8 cellular contexts compared by ENCODE assay signal in the genomic region with DNA sequence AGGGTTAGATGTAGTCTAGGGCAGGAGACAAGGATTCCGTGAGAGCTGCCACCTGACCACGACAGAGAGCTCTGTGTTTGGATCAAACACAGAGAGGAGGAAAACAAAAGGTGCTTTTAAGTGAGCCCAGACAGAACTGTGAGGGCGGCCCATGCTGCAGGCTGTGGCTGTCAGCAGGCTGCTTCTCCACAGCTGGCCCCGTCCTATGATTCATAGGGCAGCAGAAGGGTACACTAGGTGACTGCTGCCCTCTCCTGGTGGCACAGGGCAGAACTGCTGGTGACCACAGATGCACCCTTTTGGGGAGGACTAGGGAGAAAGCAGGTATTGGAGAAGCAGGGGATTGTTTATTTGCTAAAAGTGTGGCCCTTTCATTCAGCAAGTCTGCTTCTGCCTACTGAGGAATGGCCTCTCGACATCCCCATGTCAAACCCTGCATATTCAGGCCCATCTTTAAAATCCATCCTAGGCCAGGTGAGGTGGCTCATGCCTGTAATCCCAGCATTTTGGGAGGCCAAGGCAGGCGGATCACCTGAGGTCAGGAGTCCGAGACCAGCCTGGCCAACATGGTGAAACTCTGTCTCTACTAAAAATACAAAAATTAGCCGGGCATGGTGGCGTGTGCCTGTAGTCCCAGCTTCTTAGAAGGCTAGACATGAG.
A peak's percentile ranks its signal among the peaks of the same experiment; 100 is the strongest.
DNase-seq lines count a peak whose midpoint lies in the region; TF ChIP-seq lines count a peak whose summit lies in the region.
"Not testable (repeated sequence)": the region's sequence is repeated elsewhere in the genome, so short reads cannot be mapped to it uniquely, and the experiment has no call there.

No MANE protein-coding gene starts in this region.

- not testable (repeated sequence) for H3K4me3 ChIP-seq in suprapubic skin

- not testable (repeated sequence) for H3K4me3 Mint-ChIP-seq in activated T-cell treated with anti-CD3 and anti-CD28 coated beads, Interleukin-2, amount 50 U/mL, for 24 hours

- not testable (repeated sequence) for TF ChIP-seq POLR2A in suprapubic skin (IDR thresholded peaks at IDR 0.05)

- peaks cover 23% of the 10 kb centered on the region for H3K4me1 ChIP-seq in suprapubic skin

- TF ChIP-seq EP300 in suprapubic skin (IDR thresholded peaks at IDR 0.05): not testable (repeated sequence)

- peaks cover 89% of the 10 kb centered on the region for H3K36me3 Mint-ChIP-seq in activated T-cell treated with anti-CD3 and anti-CD28 coated beads, Interleukin-2, amount 50 U/mL, for 24 hours (ENCODE audit: low read depth)

- not testable (repeated sequence) for H3K27ac ChIP-seq in suprapubic skin

- peaks cover 43% of the 10 kb centered on the region for H3K36me3 ChIP-seq in suprapubic skin

- H3K27me3 ChIP-seq in suprapubic skin: not testable (repeated sequence)

- H3K4me1 Mint-ChIP-seq in activated T-cell treated with anti-CD3 and anti-CD28 coated beads, Interleukin-2, amount 50 U/mL, for 24 hours (ENCODE audit: low read depth): peaks cover 30% of the 10 kb centered on the region

- not testable (repeated sequence) for H3K9me3 ChIP-seq in suprapubic skin

- WGBS in suprapubic skin: 72% methylated on average over 7 of the region's 9 CpGs

- peak overlapping the region; percentile 17 for H3K27ac Mint-ChIP-seq in activated T-cell treated with anti-CD3 and anti-CD28 coated beads, Interleukin-2, amount 50 U/mL, for 24 hours

- in situ Hi-C loops in SK-MEL-5 (cut with HindIII; ENCODE audit: low pct_unique_long_range_greater_than_20kb, low sequenced_read_pairs): not testable (repeated sequence)

- peak; percentile 40 to 75 for TF ChIP-seq CTCF in suprapubic skin (IDR thresholded peaks at IDR 0.05)

- DNase-seq in ELR (ENCODE audit: low read depth) (peak; percentile 77), MV-4-11 (lab: John Stamatoyannopoulos, UW) (peak; percentile 66), SK-MEL-5 (ENCODE audit: low read depth, low spot score) (peak; percentile 92), ecto neural progenitor cell (ENCODE audit: low spot score) (peak; percentile 70), islet precursor cell (peak; percentile 92), retina (peak; percentile 61), suprapubic skin (ENCODE audit: low spot score in 2 of 2) (peak in 1 of 2 donors; percentile 73)
- peak; percentile 80 for DNase-seq in activated T-cell treated with anti-CD3 and anti-CD28 coated beads, Interleukin-2, amount 50 U/mL, for 24 hours

- not testable (repeated sequence) for H3K9me3 Mint-ChIP-seq in activated T-cell treated with anti-CD3 and anti-CD28 coated beads, Interleukin-2, amount 50 U/mL, for 24 hours

- H3K27me3 Mint-ChIP-seq in activated T-cell treated with anti-CD3 and anti-CD28 coated beads, Interleukin-2, amount 50 U/mL, for 24 hours: not testable (repeated sequence)
